11 cellular contexts compared by ENCODE assay signal in genomic region chr1:163202833-163203451, GRCh38. TPM values are rescaled to one million over a fixed set of nuclear protein-coding genes. Genes with fewer than 3 reads are reported as not detected.
DNase-seq lines count a peak whose midpoint lies in the region; ATAC-seq and TF ChIP-seq lines count a peak whose summit lies in the region.
"Had no signal": no experiment of that assay in that cellular context is flagged by ENCODE, and none has a peak within 500 bp of the region (broad histone marks: within the 10 kb centered on the region; RNA-seq: fewer than 3 reads in every experiment).

A gene with protein sequence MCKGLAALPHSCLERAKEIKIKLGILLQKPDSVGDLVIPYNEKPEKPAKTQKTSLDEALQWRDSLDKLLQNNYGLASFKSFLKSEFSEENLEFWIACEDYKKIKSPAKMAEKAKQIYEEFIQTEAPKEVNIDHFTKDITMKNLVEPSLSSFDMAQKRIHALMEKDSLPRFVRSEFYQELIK (minus strand): TSS chr1:163202916. CDS start chr1:163202835, 81 bp downstream.

- peak; percentile 93 for ATAC-seq in GM23338
- ATAC-seq in HG03460 (IDR thresholded peaks at IDR 0.05; ENCODE audit: unreplicated experiment), result no peak
- no peak for ATAC-seq in HG02798 (IDR thresholded peaks at IDR 0.05; ENCODE audit: poor library complexity, unreplicated experiment)

- no peak for TF ChIP-seq CTCF in GM23338 (conservative IDR thresholded peaks at IDR 0.05; ENCODE audit: low read depth in 2 of 2)
- no peak for TF ChIP-seq CTCF in choroid plexus epithelial cell (conservative IDR thresholded peaks at IDR 0.05; ENCODE audit: low read depth, low read length)
- TF ChIP-seq CTCF in sigmoid colon (IDR thresholded peaks at IDR 0.05), result no peak

- no peaks in the 10 kb centered on the region for H3K27me3 ChIP-seq in GM23338 (ENCODE audit: insufficient read depth)
- H3K27me3 ChIP-seq in sigmoid colon, result no peaks in the 10 kb centered on the region
- H3K27me3 ChIP-seq: neutrophil had no signal

- H4K20me1 ChIP-seq in GM23338 (replicated peaks; ENCODE audit: insufficient read depth), result no peaks in the 10 kb centered on the region

- DNase-seq in GM23338 (ENCODE audit: low spot score) (peak; percentile 93), choroid plexus epithelial cell (ENCODE audit: low read depth) (peak; percentile 71), islet precursor cell (peak; percentile 95), sigmoid colon (no peak), DMS153 treated with DMSO at 0.1 percent for 48 hours (lab: John Stamatoyannopoulos, UW; ENCODE audit: unreplicated experiment) (no peak), RPMI8226 (no peak)
- DNase-seq: Karpas-422, T1000 had no signal

- H3K36me3 ChIP-seq in GM23338 (ENCODE audit: insufficient read depth), result no peaks in the 10 kb centered on the region
- no peaks in the 10 kb centered on the region for H3K36me3 ChIP-seq in sigmoid colon
- H3K36me3 ChIP-seq: neutrophil had no signal

- H3K27ac ChIP-seq in GM23338 (ENCODE audit: low read depth) (peak within 1 kb of the TSS; percentile 91), sigmoid colon (peak within 1 kb of the TSS; percentile 37 to 74 (median 70))
- H3K27ac ChIP-seq: neutrophil had no signal

- H3K4me3 Mint-ChIP-seq in GM23338, result peak within 1 kb of the TSS; percentile 57

- no peaks in the 10 kb centered on the region for H3K9me2 ChIP-seq in GM23338 (ENCODE audit: insufficient read depth)

- H3K4me3 ChIP-seq in GM23338 (peak within 1 kb of the TSS; percentile 39), choroid plexus epithelial cell (ENCODE audit: low read depth, low read length) (no peak within 1 kb of the TSS), sigmoid colon (peak within 1 kb of the TSS; percentile 12 to 41 (median 33))

- WGBS in sigmoid colon, 2 donors, result 63 to 68% methylated on average over 4 of the region's 4 CpGs

- peak within 1 kb of the TSS; percentile 54 for H3K4me2 ChIP-seq in GM23338

- peak within 1 kb of the TSS; percentile 96 for H3K27ac Mint-ChIP-seq in GM23338

- peaks cover 33% of the 10 kb centered on the region for H3K79me2 ChIP-seq in GM23338 (replicated peaks; ENCODE audit: insufficient read depth)

- peaks cover 38% of the 10 kb centered on the region for H3K4me1 ChIP-seq in GM23338 (ENCODE audit: insufficient read depth)
- H3K4me1 ChIP-seq in sigmoid colon, result peaks cover 0 to 24% (median 9%) of the 10 kb centered on the region in 4 donors

- intact Hi-C loops in sigmoid colon (cut with DNase I), result no loop called here

- no peaks in the 10 kb centered on the region for H3K27me3 Mint-ChIP-seq in GM23338 (ENCODE audit: insufficient read depth, low read depth, poor library complexity)

- H3K9me3 Mint-ChIP-seq in GM23338, result no peaks in the 10 kb centered on the region

- TF ChIP-seq EP300 in sigmoid colon (IDR thresholded peaks at IDR 0.05), result no peak

- peaks cover 6% of the 10 kb centered on the region; the same call in 1 of the 2 replicates for H3F3A ChIP-seq in GM23338 (replicated peaks; ENCODE audit: low read depth)

- no peak within 1 kb of the TSS for H2AFZ ChIP-seq in GM23338

- no peaks in the 10 kb centered on the region for H3K9me3 ChIP-seq in sigmoid colon
- H3K9me3 ChIP-seq: neutrophil had no signal

- no peaks in the 10 kb centered on the region for H3K36me3 Mint-ChIP-seq in GM23338 (ENCODE audit: low read depth)

- H3K4me1 Mint-ChIP-seq in GM23338, result peaks cover 30% of the 10 kb centered on the region

- TF ChIP-seq POLR2A in sigmoid colon (IDR thresholded peaks at IDR 0.05), result no peak

TF ChIP-seq in GM23338, 12 proteins besides CTCF, POLR2A, EP300 and RAD21 (continues in another document):
- TF ChIP-seq POLR2AphosphoS5 (IDR thresholded peaks at IDR 0.05; ENCODE audit: low read depth) (peak; percentile 52; the same call in 1 of the 2 replicates), JUNB (IDR thresholded peaks at IDR 0.05; ENCODE audit: unreplicated experiment) (no peak), STAT1 (IDR thresholded peaks at IDR 0.05; ENCODE audit: unreplicated experiment) (no peak), REST (IDR thresholded peaks at IDR 0.05; ENCODE audit: unreplicated experiment) (no peak), CREB1 (CRISPR knock-in tag; IDR thresholded peaks at IDR 0.05; ENCODE audit: low read depth) (no peak), ZNF462 (CRISPR knock-in tag; IDR thresholded peaks at IDR 0.05) (peak; percentile 67)

RNA-seq across cellular contexts. Expression of the gene that starts here (rescaled TPM):
- total RNA-seq in GM23338 (2014; rRNA removed; shearing (Covaris generic)), result 42.7 and 48.3 TPM in 2 replicates
- polyA plus RNA-seq in GM23338 (2016; fragmentation: Nextera tagmentation; extraction: Ambion mirVana), result 18.4 and 23.4 TPM in 2 replicates
- total RNA-seq in sigmoid colon, result 100 to 1,000 TPM; 155 to 285 (median 187) TPM
- polyA plus RNA-seq in sigmoid colon, result 10 to 100 TPM in 1 of 3 donors, 1 to 10 TPM in 2; 2.8 to 26.0 (median 7.2) TPM

Comparison
In these comparisons a context has a peak if more than half of its experiments do, and no peak if none do; other contexts are left out.
1. DNase-seq: peak in GM23338 (single experiment), choroid plexus epithelial cell (single experiment) and islet precursor cell (single experiment); none in sigmoid colon (single experiment), DMS153 treated with DMSO at 0.1 percent for 48 hours (single experiment) and RPMI8226 (single experiment).